In genomic region chr5:5546408-5546807, GRCh38 we compare ENCODE assay signal across 17 cellular contexts.
DNase-seq lines count a peak whose midpoint lies in the region; ATAC-seq and TF ChIP-seq lines count a peak whose summit lies in the region.
"Had no signal": no experiment of that assay in that cellular context is flagged by ENCODE, and none has a peak within 500 bp of the region (broad histone marks: within the 10 kb centered on the region; RNA-seq: fewer than 3 reads in every experiment).

No MANE protein-coding gene starts in this region.

- H2AFZ ChIP-seq in neuronal stem cell (ENCODE audit: low read length): no peak overlapping the region

- H3K4me2 ChIP-seq in neuronal stem cell (ENCODE audit: insufficient read depth, low read length, poor library complexity, severe bottlenecking): no peak overlapping the region
- H3K4me2 ChIP-seq: BLaER1 had no signal

- no peak overlapping the region for H3K23ac ChIP-seq in neuronal stem cell (ENCODE audit: low read depth, low read length, poor library complexity)

- no peak overlapping the region for H2BK15ac ChIP-seq in neuronal stem cell (ENCODE audit: low read length)

- no peaks in the 10 kb centered on the region for H3K27me3 ChIP-seq in neuronal stem cell (ENCODE audit: control insufficient read depth in 3 of 3, insufficient read depth in 3 of 3, low read depth in 1 of 3, low read length in 3 of 3)
- H3K27me3 ChIP-seq: BE2C, BLaER1 had no signal

- TF ChIP-seq CTCF in Calu3 (IDR thresholded peaks at IDR 0.05; ENCODE audit: unreplicated experiment): no peak

- H3K27ac ChIP-seq in neuronal stem cell (replicated peaks; ENCODE audit: low read length): no peak overlapping the region
- H3K27ac ChIP-seq: BLaER1 had no signal

- H3K4me3 Mint-ChIP-seq in IgD-negative memory B cell (no peak overlapping the region), Calu3 (ENCODE audit: low read depth, unreplicated experiment) (no peak overlapping the region)
- H3K4me3 Mint-ChIP-seq: CD14-positive monocyte; CD4-positive, alpha-beta memory T cell; CD4-positive, CD25-positive, alpha-beta regulatory T cell; CD8-positive, alpha-beta memory T cell had no signal

- peaks cover 0 to 3% of the 10 kb centered on the region in 2 donors for H3K4me1 ChIP-seq in neuronal stem cell (ENCODE audit: control insufficient read depth in 2 of 2, insufficient read depth in 1 of 2, low read depth in 1 of 2, low read length in 2 of 2)

- no peak overlapping the region for H3K4me3 ChIP-seq in neuronal stem cell (ENCODE audit: low read length in 2 of 2)
- H3K4me3 ChIP-seq: BLaER1 had no signal

- no peak overlapping the region for H2AK5ac ChIP-seq in neuronal stem cell (ENCODE audit: low read depth, low read length)

- no peak overlapping the region for H3K9ac ChIP-seq in neuronal stem cell (ENCODE audit: low read depth, low read length, poor library complexity)
- H3K9ac ChIP-seq: BLaER1 had no signal

- H3K36me3 Mint-ChIP-seq in IgD-negative memory B cell (no peaks in the 10 kb centered on the region), Calu3 (ENCODE audit: insufficient read depth, unreplicated experiment) (no peaks in the 10 kb centered on the region)
- H3K36me3 Mint-ChIP-seq: CD14-positive monocyte; CD4-positive, alpha-beta memory T cell; CD4-positive, CD25-positive, alpha-beta regulatory T cell; CD8-positive, alpha-beta memory T cell had no signal

- no CpG with 5 or more reads among the region's 3 CpGs for WGBS in neuronal stem cell (ENCODE audit: extremely low coverage in 2 of 2, insufficient read length in 2 of 2, insufficient replicate concordance in 1 of 2), 2 donors

- H2BK120ac ChIP-seq in neuronal stem cell (ENCODE audit: low read depth, low read length): no peak overlapping the region

- H3K18ac ChIP-seq in neuronal stem cell (ENCODE audit: low read length): no peak overlapping the region

- H3K4ac ChIP-seq in neuronal stem cell (ENCODE audit: low read length): no peak overlapping the region

- H3K9me3 Mint-ChIP-seq in IgD-negative memory B cell (peaks cover 0 to 13% (median 3%) of the 10 kb centered on the region in 3 donors), Calu3 (ENCODE audit: low read depth, unreplicated experiment) (no peaks in the 10 kb centered on the region)

- no TSS peak for BruUV-seq in Calu3 (replicated peaks; lab: Mats Ljungman, UMichigan)

- H3K14ac ChIP-seq in neuronal stem cell (ENCODE audit: low read length): no peak overlapping the region

- H3K36me3 ChIP-seq in neuronal stem cell (replicated peaks in 1 of 2; ENCODE audit: control insufficient read depth in 2 of 2, insufficient read depth in 2 of 2, low read length in 2 of 2): no peaks in the 10 kb centered on the region
- H3K36me3 ChIP-seq: BE2C, BLaER1 had no signal

- H2BK12ac ChIP-seq in neuronal stem cell (ENCODE audit: low read length): no peak overlapping the region

- no peaks in the 10 kb centered on the region for H3K79me1 ChIP-seq in neuronal stem cell (ENCODE audit: low read depth, low read length)

- H4K8ac ChIP-seq in neuronal stem cell (ENCODE audit: low read depth, low read length): no peak overlapping the region

- peak overlapping the region; percentile 12 for H4K91ac ChIP-seq in neuronal stem cell (ENCODE audit: low read depth, low read length, poor library complexity)

- no peaks in the 10 kb centered on the region for H3K9me3 ChIP-seq in neuronal stem cell (replicated peaks in 1 of 2; ENCODE audit: control insufficient read depth in 2 of 2, insufficient read depth in 1 of 2, low read depth in 1 of 2, low read length in 2 of 2)

- DNase-seq in NCI-H69 (lab: John Stamatoyannopoulos, UW): peak; percentile 41
- DNase-seq in neuronal stem cell (ENCODE audit: low spot score): no peak
- DNase-seq in Calu3: no peak
- DNase-seq: 8988T; ACHN; BE2C; C1 segment of cervical spinal cord; CD4-positive, alpha-beta memory T cell; CD4-positive, CD25-positive, alpha-beta regulatory T cell; CD8-positive, alpha-beta memory T cell; COR-L47; DMS79 treated with DMSO at 0.1 percent for 48 hours; GF-D8 had no signal

- H3K4me1 Mint-ChIP-seq in IgD-negative memory B cell (no peaks in the 10 kb centered on the region), Calu3 (ENCODE audit: low read depth, unreplicated experiment) (no peaks in the 10 kb centered on the region)
- H3K4me1 Mint-ChIP-seq: CD14-positive monocyte; CD4-positive, alpha-beta memory T cell; CD4-positive, CD25-positive, alpha-beta regulatory T cell; CD8-positive, alpha-beta memory T cell had no signal

- CTCF ChIA-PET in Calu3 (lab: Charles Lee): no interaction called here

- ATAC-seq in HG03469 (IDR thresholded peaks at IDR 0.05; ENCODE audit: unreplicated experiment): no peak

- peak overlapping the region in 2 of 3 donors; percentile 28 to 32 for H3K27ac Mint-ChIP-seq in IgD-negative memory B cell
- no peak overlapping the region for H3K27ac Mint-ChIP-seq in Calu3 (ENCODE audit: unreplicated experiment)
- H3K27ac Mint-ChIP-seq: CD14-positive monocyte; CD4-positive, alpha-beta memory T cell; CD4-positive, CD25-positive, alpha-beta regulatory T cell; CD8-positive, alpha-beta memory T cell had no signal

- no peak overlapping the region for H2BK5ac ChIP-seq in neuronal stem cell (ENCODE audit: low read length)

- intact Hi-C loops in Calu3 (cut with micrococcal nuclease; ENCODE audit: unreplicated experiment): no loop called here

- H3K27me3 Mint-ChIP-seq in IgD-negative memory B cell: peaks cover 3% of the 10 kb centered on the region
- H3K27me3 Mint-ChIP-seq in Calu3 (ENCODE audit: unreplicated experiment): no peaks in the 10 kb centered on the region
